Comparison of ENCODE assay signal across 25 cellular contexts in the genomic region with DNA sequence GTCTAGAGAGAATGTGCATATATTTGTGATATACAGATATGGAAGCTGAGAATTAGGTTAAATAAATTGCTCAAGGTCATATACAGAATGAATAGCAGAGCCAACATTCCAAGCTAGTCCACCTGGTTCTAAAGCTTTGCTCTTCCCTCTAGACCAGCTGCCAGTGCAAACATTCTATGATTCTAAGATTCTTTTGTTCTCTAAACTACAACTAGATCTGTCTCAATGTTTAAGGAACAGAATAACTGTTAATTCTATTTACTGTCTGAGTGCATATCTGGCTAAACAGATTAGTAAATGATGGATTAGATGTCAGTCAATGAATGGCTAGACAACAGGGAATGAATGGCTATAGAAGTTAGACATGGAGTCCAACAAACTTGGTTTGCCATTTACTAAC. TPM values are rescaled to one million over a fixed set of nuclear protein-coding genes. Genes with fewer than 3 reads are reported as not detected.
"Had no signal": no experiment of that assay in that cellular context is flagged by ENCODE, and none has a peak within 500 bp of the region (broad histone marks: within the 10 kb centered on the region; RNA-seq: fewer than 3 reads in every experiment).

No MANE protein-coding gene starts in this region.

- H3K36me3 ChIP-seq: colonic mucosa, esophagus squamous epithelium, gastroesophageal sphincter, heart left ventricle, left lung, lower lobe of right lung had no signal

- H3K9me3 ChIP-seq: colonic mucosa, esophagus squamous epithelium, gastroesophageal sphincter, heart left ventricle, left lung, lower lobe of right lung, mucosa of descending colon had no signal

- H3K4me3 ChIP-seq: colonic mucosa, esophagus squamous epithelium, gastroesophageal sphincter, heart left ventricle, left lung, lower lobe of right lung, mucosa of descending colon had no signal

- H3K27me3 ChIP-seq: colonic mucosa, esophagus squamous epithelium, left lung had no signal

- H3K27ac ChIP-seq: colonic mucosa, epithelial cell of prostate, esophagus squamous epithelium, gastroesophageal sphincter, heart left ventricle, left lung, lower lobe of right lung had no signal

- DNase-seq: colonic mucosa; cortex of kidney; effector CD8-positive, alpha-beta T cell; effector memory CD8-positive, alpha-beta T cell; endodermal cell; erythroblast; esophagus squamous epithelium; foreskin fibroblast; foreskin melanocyte; heart left ventricle; hippocampal formation; left cardiac atrium; left lung; left ventricle myocardium superior; lower lobe of right lung; mesenchymal stem cell; mucosa of descending colon; naive B cell; naive thymus-derived CD8-positive, alpha-beta T cell had no signal

- FAIRE-seq: endometrium, islet of Langerhans, keratinocyte had no signal

- ATAC-seq: effector memory CD8-positive, alpha-beta T cell; esophagus mucosa; gastroesophageal sphincter; heart left ventricle; left cardiac atrium; left lung; left ventricle myocardium superior; lower lobe of right lung; mucosa of descending colon; naive thymus-derived CD8-positive, alpha-beta T cell had no signal

RNA-seq across cellular contexts. Expression of a gene that starts 19.6 kb away (rescaled TPM):
- total RNA-seq: naive thymus-derived CD8-positive, alpha-beta T cell had no signal
- polyA plus RNA-seq: keratinocyte; naive thymus-derived CD8-positive, alpha-beta T cell had no signal
